Comparison of ENCODE assay signal across 16 cellular contexts in genomic region chr7:39540320-39540719, GRCh38. TPM values are rescaled to one million over a fixed set of nuclear protein-coding genes. Genes with fewer than 3 reads are reported as not detected.
DNase-seq lines count a peak whose midpoint lies in the region; ATAC-seq and TF ChIP-seq lines count a peak whose summit lies in the region.
"Had no signal": no experiment of that assay in that cellular context is flagged by ENCODE, and none has a peak within 500 bp of the region (broad histone marks: within the 10 kb centered on the region; RNA-seq: fewer than 3 reads in every experiment).

No MANE protein-coding gene starts in this region.

- H3K36me3 ChIP-seq in parathyroid adenoma (ENCODE audit: control insufficient read depth, insufficient read depth, low read length) (no peaks in the 10 kb centered on the region), gastroesophageal sphincter (no peaks in the 10 kb centered on the region)
- H3K36me3 ChIP-seq: breast epithelium, ovary, upper lobe of left lung had no signal

- no peaks in the 10 kb centered on the region for H3K79me2 ChIP-seq in parathyroid adenoma

- ATAC-seq in HG03571 (IDR thresholded peaks at IDR 0.05; ENCODE audit: unreplicated experiment) (no peak), gastroesophageal sphincter (no peak)
- ATAC-seq: stimulated activated naive CD8-positive, alpha-beta T cell treated with anti-CD3 and anti-CD28 coated beads, Interleukin-15, amount 100 ng/mL, for 72 hours had no signal

- TF ChIP-seq EP300 in gastroesophageal sphincter (IDR thresholded peaks at IDR 0.05), result no peak

- H3K4me1 ChIP-seq in parathyroid adenoma (peaks cover 18% of the 10 kb centered on the region), gastroesophageal sphincter (no peaks in the 10 kb centered on the region)
- H3K4me1 ChIP-seq: breast epithelium, upper lobe of left lung had no signal

- 70 to 76% methylated on average over 6 to 7 of the region's 7 CpGs for WGBS in gastroesophageal sphincter (ENCODE audit: low coverage in 1 of 2), 2 donors

- peak; percentile 61 for DNase-seq in HuH-7.5 (ENCODE audit: low spot score)
- peak; percentile 49 for DNase-seq in NCI-H2107 treated with DMSO at 0.1 percent for 48 hours (lab: John Stamatoyannopoulos, UW; ENCODE audit: unreplicated experiment)
- DNase-seq in SHP77 (lab: John Stamatoyannopoulos, UW), result peak; percentile 64 to 82
- no peak for DNase-seq in NCI-H2227 treated with DMSO at 0.1 percent for 48 hours (lab: John Stamatoyannopoulos, UW)
- DNase-seq: activated CD4-positive, alpha-beta T cell treated with anti-CD3 and anti-CD28 coated beads, Interleukin-2, amount 10 ng/mL, durations not matched to agents 24 days and 14 days; activated effector memory CD4-positive, alpha-beta T cell treated with Interleukin-2 at 50 U/mL for 16 hours; GOT3; islet precursor cell; ovary; stimulated activated naive CD8-positive, alpha-beta T cell treated with anti-CD3 and anti-CD28 coated beads, Interleukin-15, amount 100 ng/mL, for 72 hours; upper lobe of left lung had no signal

- TF ChIP-seq POLR2A in gastroesophageal sphincter (IDR thresholded peaks at IDR 0.05), result no peak

- no peaks in the 10 kb centered on the region for H3K27me3 ChIP-seq in parathyroid adenoma (ENCODE audit: control insufficient read depth, insufficient read depth, low read length)
- H3K27me3 ChIP-seq in gastroesophageal sphincter, result peaks cover 5% of the 10 kb centered on the region
- H3K27me3 ChIP-seq: breast epithelium, ovary, upper lobe of left lung had no signal

- H3K27ac ChIP-seq in parathyroid adenoma (peak overlapping the region; percentile 26), gastroesophageal sphincter (no peak overlapping the region)
- H3K27ac ChIP-seq: breast epithelium, ovary, upper lobe of left lung had no signal

- H3K4me3 ChIP-seq in parathyroid adenoma (ENCODE audit: low read depth, low read length), result no peak overlapping the region
- no peak overlapping the region for H3K4me3 ChIP-seq in gastroesophageal sphincter
- H3K4me3 ChIP-seq: breast epithelium, lung, ovary, upper lobe of left lung had no signal

- H3K9me3 ChIP-seq in parathyroid adenoma (ENCODE audit: control insufficient read depth, low read length) (no peaks in the 10 kb centered on the region), gastroesophageal sphincter (no peaks in the 10 kb centered on the region)
- H3K9me3 ChIP-seq: breast epithelium, ovary, upper lobe of left lung had no signal

- no peak overlapping the region for H3K4me2 ChIP-seq in parathyroid adenoma (ENCODE audit: low read length)

- peak overlapping the region; percentile 82 for H2AFZ ChIP-seq in parathyroid adenoma

- no peak for TF ChIP-seq CTCF in parathyroid adenoma (IDR thresholded peaks at IDR 0.05)
- TF ChIP-seq CTCF in gastroesophageal sphincter (IDR thresholded peaks at IDR 0.05), result no peak

- H3K9ac ChIP-seq in parathyroid adenoma, result no peak overlapping the region

RNA-seq across cellular contexts. Expression of gene YAE1, which starts 25.9 kb away (rescaled TPM):
- 10 to 100 TPM; 17.9 to 27.4 (median 23.5) TPM for total RNA-seq in gastroesophageal sphincter
